ENCODE assay signal across 15 cellular contexts in genomic region chr1:27787895-27788294, GRCh38. TPM values are rescaled to one million over a fixed set of nuclear protein-coding genes. Genes with fewer than 3 reads are reported as not detected.
DNase-seq lines count a peak whose midpoint lies in the region; ATAC-seq and TF ChIP-seq lines count a peak whose summit lies in the region.
"Had no signal": no experiment of that assay in that cellular context is flagged by ENCODE, and none has a peak within 500 bp of the region (broad histone marks: within the 10 kb centered on the region; RNA-seq: fewer than 3 reads in every experiment).

No MANE protein-coding gene starts in this region.

- H3K27me3 ChIP-seq in A673 (replicated peaks; ENCODE audit: insufficient read depth, low read depth, low read length, poor library complexity): no peaks in the 10 kb centered on the region
- H3K27me3 ChIP-seq: cardiac muscle cell, gastroesophageal sphincter, right atrium auricular region had no signal

- H3K4me1 ChIP-seq in A673 (ENCODE audit: insufficient read depth, low read length, poor library complexity, severe bottlenecking): no peaks in the 10 kb centered on the region

- H3K27ac ChIP-seq in A673 (ENCODE audit: low read depth, low read length, poor library complexity, severe bottlenecking): no peak overlapping the region
- H3K27ac ChIP-seq: cardiac muscle cell, right atrium auricular region, SK-N-MC had no signal

- H3K9me3 ChIP-seq in A673 (ENCODE audit: low read depth, low read length, poor library complexity, severe bottlenecking): no peaks in the 10 kb centered on the region
- H3K9me3 ChIP-seq: gastroesophageal sphincter, right atrium auricular region had no signal

- H3K4me3 ChIP-seq in A673 (ENCODE audit: low read depth, low read length, poor library complexity, severe bottlenecking): no peak overlapping the region
- H3K4me3 ChIP-seq: cardiac muscle cell, gastroesophageal sphincter, right atrium auricular region, SK-N-MC had no signal

- CTCF ChIA-PET in A673 (lab: Charles Lee): no interaction called here

- BruUV-seq in A673 (replicated peaks; lab: Mats Ljungman, UMichigan): no TSS peak

- no peak for TF ChIP-seq CTCF in A673 (conservative IDR thresholded peaks at IDR 0.05; ENCODE audit: low read depth, low read length)

- peak; percentile 34 for DNase-seq in A673 (ENCODE audit: low spot score)
- peak; percentile 43 for DNase-seq in HCEC 1CT
- DNase-seq in dermis blood vessel endothelial cell: peak; percentile 59
- peak; percentile 54 for DNase-seq in medulla oblongata (ENCODE audit: extremely low spot score)
- no peak for DNase-seq in stimulated activated CD4-positive, alpha-beta T cell treated with anti-CD3 and anti-CD28 coated beads, Interleukin-2, amount 100 ng/mL, for 24 hours
- no peak for DNase-seq in NCI-H146 (lab: John Stamatoyannopoulos, UW)
- DNase-seq in kidney tubule cell (ENCODE audit: low spot score): no peak
- DNase-seq: GDM1, NCI-H1105, NCI-H748 treated with DMSO at 0.1 percent for 48 hours had no signal

- no peaks in the 10 kb centered on the region for H3K36me3 ChIP-seq in A673 (ENCODE audit: insufficient read depth, low read length, poor library complexity, severe bottlenecking)
- H3K36me3 ChIP-seq: cardiac muscle cell had no signal

- no peak for ATAC-seq in GM19397 (IDR thresholded peaks at IDR 0.05; ENCODE audit: unreplicated experiment)
- ATAC-seq: gastroesophageal sphincter had no signal

- POLR2A ChIA-PET in A673 (lab: Charles Lee; ENCODE audit: low non-redundant PET): no interaction called here

- intact Hi-C loops in A673 (cut with micrococcal nuclease; ENCODE audit: unreplicated experiment): no loop called here

RNA-seq across cellular contexts. Expression of gene STX12, which starts 14.9 kb away (rescaled TPM):
- total RNA-seq in A673 (2021) (22.5 and 24.5 TPM in 2 replicates), dermis blood vessel endothelial cell (95.2 and 115 TPM in 2 replicates)

RNA-seq across cellular contexts. Expression of gene PPP1R8, which starts 42.7 kb away (rescaled TPM):
- total RNA-seq in A673 (2021): 60.9 and 68.8 TPM in 2 replicates
- 51.2 and 65.1 TPM in 2 replicates for total RNA-seq in dermis blood vessel endothelial cell

Comparison
In these comparisons a context has a peak if more than half of its experiments do, and no peak if none do; other contexts are left out.
1. DNase-seq: peak in A673 (single experiment), HCEC 1CT (single experiment), dermis blood vessel endothelial cell (single experiment) and medulla oblongata (single experiment); none in stimulated activated CD4-positive, alpha-beta T cell treated with anti-CD3 and anti-CD28 coated beads, Interleukin-2, amount 100 ng/mL, for 24 hours (0 of 2), NCI-H146 (single experiment) and kidney tubule cell (single experiment).